Comparison of ENCODE assay signal across 3 cellular contexts in the genomic region with DNA sequence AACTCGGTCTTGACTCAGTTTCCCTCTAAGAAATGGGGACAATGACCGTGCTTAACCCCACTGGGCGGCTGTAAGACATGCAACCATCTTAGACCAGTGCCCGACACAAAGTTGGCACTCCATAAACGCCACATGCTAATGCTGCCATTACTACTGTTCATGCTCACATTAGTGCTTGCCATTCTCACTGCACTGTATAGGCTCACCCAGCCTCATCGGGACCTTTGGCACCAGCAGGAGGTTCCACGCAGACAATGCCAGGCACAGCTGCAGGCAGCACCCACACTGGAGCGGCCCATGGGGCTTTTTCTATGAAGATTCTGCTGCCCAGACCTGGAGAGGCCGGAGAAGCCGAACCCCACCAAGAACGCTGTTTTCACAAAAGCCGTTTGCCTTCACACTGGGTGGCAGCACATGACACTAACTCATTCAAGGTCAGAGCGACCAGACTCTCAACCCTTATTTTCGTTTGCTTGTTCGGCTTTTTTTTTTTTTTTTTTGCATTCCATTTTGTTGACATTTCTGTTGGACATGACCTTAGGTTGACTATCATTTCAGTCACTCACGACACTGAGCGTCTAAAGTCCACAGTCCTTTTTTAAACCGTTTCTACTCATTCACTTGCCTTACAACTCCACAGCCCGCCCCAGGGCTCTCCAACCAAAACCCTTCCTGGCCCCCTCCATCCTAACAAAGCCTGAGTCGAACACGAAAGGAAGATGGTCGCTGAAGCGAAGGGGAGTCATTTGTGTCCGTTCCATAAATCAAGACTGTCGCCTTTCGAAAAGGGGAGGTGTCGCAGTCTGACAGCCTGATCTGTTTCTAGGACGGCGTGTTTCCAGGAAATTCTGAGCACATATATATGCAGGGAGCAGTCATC.
TF ChIP-seq lines count a peak whose summit lies in the region.

No MANE protein-coding gene starts in this region.

TF ChIP-seq in GM23338, 12 proteins besides CTCF, POLR2A, EP300 and RAD21 (continued from another document):
- TF ChIP-seq ZNF462 (CRISPR knock-in tag; IDR thresholded peaks at IDR 0.05), result no peak

TF ChIP-seq in K562, 482 proteins besides CTCF, POLR2A, EP300 and RAD21 (continued from another document):
- TF ChIP-seq, protein P1, sequence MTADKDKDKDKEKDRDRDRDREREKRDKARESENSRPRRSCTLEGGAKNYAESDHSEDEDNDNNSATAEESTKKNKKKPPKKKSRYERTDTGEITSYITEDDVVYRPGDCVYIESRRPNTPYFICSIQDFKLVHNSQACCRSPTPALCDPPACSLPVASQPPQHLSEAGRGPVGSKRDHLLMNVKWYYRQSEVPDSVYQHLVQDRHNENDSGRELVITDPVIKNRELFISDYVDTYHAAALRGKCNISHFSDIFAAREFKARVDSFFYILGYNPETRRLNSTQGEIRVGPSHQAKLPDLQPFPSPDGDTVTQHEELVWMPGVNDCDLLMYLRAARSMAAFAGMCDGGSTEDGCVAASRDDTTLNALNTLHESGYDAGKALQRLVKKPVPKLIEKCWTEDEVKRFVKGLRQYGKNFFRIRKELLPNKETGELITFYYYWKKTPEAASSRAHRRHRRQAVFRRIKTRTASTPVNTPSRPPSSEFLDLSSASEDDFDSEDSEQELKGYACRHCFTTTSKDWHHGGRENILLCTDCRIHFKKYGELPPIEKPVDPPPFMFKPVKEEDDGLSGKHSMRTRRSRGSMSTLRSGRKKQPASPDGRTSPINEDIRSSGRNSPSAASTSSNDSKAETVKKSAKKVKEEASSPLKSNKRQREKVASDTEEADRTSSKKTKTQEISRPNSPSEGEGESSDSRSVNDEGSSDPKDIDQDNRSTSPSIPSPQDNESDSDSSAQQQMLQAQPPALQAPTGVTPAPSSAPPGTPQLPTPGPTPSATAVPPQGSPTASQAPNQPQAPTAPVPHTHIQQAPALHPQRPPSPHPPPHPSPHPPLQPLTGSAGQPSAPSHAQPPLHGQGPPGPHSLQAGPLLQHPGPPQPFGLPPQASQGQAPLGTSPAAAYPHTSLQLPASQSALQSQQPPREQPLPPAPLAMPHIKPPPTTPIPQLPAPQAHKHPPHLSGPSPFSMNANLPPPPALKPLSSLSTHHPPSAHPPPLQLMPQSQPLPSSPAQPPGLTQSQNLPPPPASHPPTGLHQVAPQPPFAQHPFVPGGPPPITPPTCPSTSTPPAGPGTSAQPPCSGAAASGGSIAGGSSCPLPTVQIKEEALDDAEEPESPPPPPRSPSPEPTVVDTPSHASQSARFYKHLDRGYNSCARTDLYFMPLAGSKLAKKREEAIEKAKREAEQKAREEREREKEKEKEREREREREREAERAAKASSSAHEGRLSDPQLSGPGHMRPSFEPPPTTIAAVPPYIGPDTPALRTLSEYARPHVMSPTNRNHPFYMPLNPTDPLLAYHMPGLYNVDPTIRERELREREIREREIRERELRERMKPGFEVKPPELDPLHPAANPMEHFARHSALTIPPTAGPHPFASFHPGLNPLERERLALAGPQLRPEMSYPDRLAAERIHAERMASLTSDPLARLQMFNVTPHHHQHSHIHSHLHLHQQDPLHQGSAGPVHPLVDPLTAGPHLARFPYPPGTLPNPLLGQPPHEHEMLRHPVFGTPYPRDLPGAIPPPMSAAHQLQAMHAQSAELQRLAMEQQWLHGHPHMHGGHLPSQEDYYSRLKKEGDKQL (CRISPR knock-in tag; IDR thresholded peaks at IDR 0.05; ENCODE audit: borderline replicate concordance), result no peak
- TF ChIP-seq, protein P2, sequence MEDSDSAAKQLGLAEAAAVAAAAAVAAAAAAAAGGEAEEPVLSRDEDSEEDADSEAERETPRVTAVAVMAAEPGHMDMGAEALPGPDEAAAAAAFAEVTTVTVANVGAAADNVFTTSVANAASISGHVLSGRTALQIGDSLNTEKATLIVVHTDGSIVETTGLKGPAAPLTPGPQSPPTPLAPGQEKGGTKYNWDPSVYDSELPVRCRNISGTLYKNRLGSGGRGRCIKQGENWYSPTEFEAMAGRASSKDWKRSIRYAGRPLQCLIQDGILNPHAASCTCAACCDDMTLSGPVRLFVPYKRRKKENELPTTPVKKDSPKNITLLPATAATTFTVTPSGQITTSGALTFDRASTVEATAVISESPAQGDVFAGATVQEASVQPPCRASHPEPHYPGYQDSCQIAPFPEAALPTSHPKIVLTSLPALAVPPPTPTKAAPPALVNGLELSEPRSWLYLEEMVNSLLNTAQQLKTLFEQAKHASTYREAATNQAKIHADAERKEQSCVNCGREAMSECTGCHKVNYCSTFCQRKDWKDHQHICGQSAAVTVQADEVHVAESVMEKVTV (CRISPR knock-in tag; IDR thresholded peaks at IDR 0.05), result no peak
- no peak for TF ChIP-seq PBX2 (CRISPR knock-in tag; IDR thresholded peaks at IDR 0.05; ENCODE audit: low read depth)
- peak; percentile 94 for TF ChIP-seq PBX2 (tag; conservative IDR thresholded peaks at IDR 0.05; ENCODE audit: low read depth)
- TF ChIP-seq FOXP4 (CRISPR knock-in tag; IDR thresholded peaks at IDR 0.05; ENCODE audit: borderline replicate concordance), result no peak
- TF ChIP-seq L3MBTL2 (IDR thresholded peaks at IDR 0.05), result peak; percentile 39; the same call in 1 of the 2 replicates
- TF ChIP-seq TFAM (CRISPR knock-in tag; conservative IDR thresholded peaks at IDR 0.05), result no peak
- 0 out of 2 replicates have a peak, but pooled peaks have one; percentile 16 for TF ChIP-seq ETV1 (tag; conservative IDR thresholded peaks at IDR 0.05; ENCODE audit: low read depth)
TF ChIP-seq in K562: peak in this region for 9.

TF ChIP-seq in HepG2, 621 proteins besides CTCF, POLR2A, EP300 and RAD21 (continued from another document and continues in another):
- TF ChIP-seq ZFYVE20 (CRISPR knock-in tag; IDR thresholded peaks at IDR 0.05; ENCODE audit: borderline replicate concordance, low read depth) (no peak), SOX13 (IDR thresholded peaks at IDR 0.05) (peak; percentile 45), SOX13 (CRISPR knock-in tag; conservative IDR thresholded peaks at IDR 0.05 in 1 of 2, IDR thresholded peaks at IDR 0.05 in 1 of 2) (peak in 1 of 2 experiments; percentile 81; a peak in 1 of 4 replicates), CREM (IDR thresholded peaks at IDR 0.05) (peak; percentile 74; the same call in 1 of the 2 replicates), CREM (CRISPR knock-in tag; IDR thresholded peaks at IDR 0.05) (no peak), FIP1L1 (IDR thresholded peaks at IDR 0.05; ENCODE audit: borderline replicate concordance, insufficient read depth, low read depth, low read length) (no peak), MED1 (CRISPR knock-in tag; IDR thresholded peaks at IDR 0.05) (peak; percentile 80), ZBTB40 (IDR thresholded peaks at IDR 0.05) (0 out of 2 replicates have a peak, but pooled peaks have one; percentile 30), ZBTB40 (CRISPR knock-in tag; IDR thresholded peaks at IDR 0.05) (no peak), ZNF614 (CRISPR knock-in tag; IDR thresholded peaks at IDR 0.05; ENCODE audit: borderline replicate concordance) (0 out of 2 replicates have a peak, but pooled peaks have one; percentile 20), ZNF501 (CRISPR knock-in tag; IDR thresholded peaks at IDR 0.05) (peak; percentile 77; the same call in 1 of the 2 replicates), ZNF891 (CRISPR knock-in tag; IDR thresholded peaks at IDR 0.05) (0 out of 2 replicates have a peak, but pooled peaks have one; percentile 11), NR2C2 (CRISPR knock-in tag; IDR thresholded peaks at IDR 0.05; ENCODE audit: borderline replicate concordance) (peak; percentile 69; the same call in 1 of the 2 replicates), GTF2F1 (IDR thresholded peaks at IDR 0.05; ENCODE audit: low read length) (0 out of 2 replicates have a peak, but pooled peaks have one; percentile 11), ZNF383 (CRISPR knock-in tag; IDR thresholded peaks at IDR 0.05; ENCODE audit: borderline replicate concordance) (no peak), MIER3 (CRISPR knock-in tag; IDR thresholded peaks at IDR 0.05; ENCODE audit: borderline replicate concordance) (0 out of 2 replicates have a peak, but pooled peaks have one; percentile 31), ZBTB7A (CRISPR knock-in tag; IDR thresholded peaks at IDR 0.05) (peak; percentile 28; the same call in 1 of the 2 replicates), THAP11 (CRISPR knock-in tag; IDR thresholded peaks at IDR 0.05) (peak; percentile 48; the same call in 1 of the 2 replicates), ETS1 (CRISPR knock-in tag; IDR thresholded peaks at IDR 0.05) (no peak), SUZ12 (IDR thresholded peaks at IDR 0.05; ENCODE audit: low read depth, low read length) (no peak)
- TF ChIP-seq, protein P3, sequence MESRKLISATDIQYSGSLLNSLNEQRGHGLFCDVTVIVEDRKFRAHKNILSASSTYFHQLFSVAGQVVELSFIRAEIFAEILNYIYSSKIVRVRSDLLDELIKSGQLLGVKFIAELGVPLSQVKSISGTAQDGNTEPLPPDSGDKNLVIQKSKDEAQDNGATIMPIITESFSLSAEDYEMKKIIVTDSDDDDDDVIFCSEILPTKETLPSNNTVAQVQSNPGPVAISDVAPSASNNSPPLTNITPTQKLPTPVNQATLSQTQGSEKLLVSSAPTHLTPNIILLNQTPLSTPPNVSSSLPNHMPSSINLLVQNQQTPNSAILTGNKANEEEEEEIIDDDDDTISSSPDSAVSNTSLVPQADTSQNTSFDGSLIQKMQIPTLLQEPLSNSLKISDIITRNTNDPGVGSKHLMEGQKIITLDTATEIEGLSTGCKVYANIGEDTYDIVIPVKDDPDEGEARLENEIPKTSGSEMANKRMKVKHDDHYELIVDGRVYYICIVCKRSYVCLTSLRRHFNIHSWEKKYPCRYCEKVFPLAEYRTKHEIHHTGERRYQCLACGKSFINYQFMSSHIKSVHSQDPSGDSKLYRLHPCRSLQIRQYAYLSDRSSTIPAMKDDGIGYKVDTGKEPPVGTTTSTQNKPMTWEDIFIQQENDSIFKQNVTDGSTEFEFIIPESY (CRISPR knock-in tag; IDR thresholded peaks at IDR 0.05), result no peak
- TF ChIP-seq, protein P4, sequence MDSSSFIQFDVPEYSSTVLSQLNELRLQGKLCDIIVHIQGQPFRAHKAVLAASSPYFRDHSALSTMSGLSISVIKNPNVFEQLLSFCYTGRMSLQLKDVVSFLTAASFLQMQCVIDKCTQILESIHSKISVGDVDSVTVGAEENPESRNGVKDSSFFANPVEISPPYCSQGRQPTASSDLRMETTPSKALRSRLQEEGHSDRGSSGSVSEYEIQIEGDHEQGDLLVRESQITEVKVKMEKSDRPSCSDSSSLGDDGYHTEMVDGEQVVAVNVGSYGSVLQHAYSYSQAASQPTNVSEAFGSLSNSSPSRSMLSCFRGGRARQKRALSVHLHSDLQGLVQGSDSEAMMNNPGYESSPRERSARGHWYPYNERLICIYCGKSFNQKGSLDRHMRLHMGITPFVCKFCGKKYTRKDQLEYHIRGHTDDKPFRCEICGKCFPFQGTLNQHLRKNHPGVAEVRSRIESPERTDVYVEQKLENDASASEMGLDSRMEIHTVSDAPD (CRISPR knock-in tag; IDR thresholded peaks at IDR 0.05), result no peak
